9 cellular contexts compared by ENCODE assay signal in genomic region chr2:65554765-65555561, GRCh38.
A peak's percentile ranks its signal among the peaks of the same experiment; 100 is the strongest.
DNase-seq lines count a peak whose midpoint lies in the region; ATAC-seq, FAIRE-seq and TF ChIP-seq lines count a peak whose summit lies in the region.
"Had no signal": no experiment of that assay in that cellular context is flagged by ENCODE, and none has a peak within 500 bp of the region (broad histone marks: within the 10 kb centered on the region; RNA-seq: fewer than 3 reads in every experiment).

No MANE protein-coding gene starts in this region.

- H4K20me1 ChIP-seq in endothelial cell of umbilical vein (replicated peaks; ENCODE audit: control insufficient read depth, extremely low read depth, insufficient read depth, low read length): no peaks in the 10 kb centered on the region

- H3K9me3 Mint-ChIP-seq in activated T-helper 2 cell treated with anti-CD3 and anti-CD28 coated beads, Interferon-gamma antibody, Interleukin-2, Interleukin-4, amounts not matched to agents 10 μg/mL and 5 μg/mL and 100 μg/mL, durations not matched to agents 14 hours and 24 hours and 36 hours: no peaks in the 10 kb centered on the region
- H3K9me3 Mint-ChIP-seq in mesothelial cell of epicardium: no peaks in the 10 kb centered on the region

- ATAC-seq in GM19468 (IDR thresholded peaks at IDR 0.05; ENCODE audit: extremely low read depth, unreplicated experiment): peak; percentile 41

- TF ChIP-seq CTCF in endothelial cell of umbilical vein (IDR thresholded peaks at IDR 0.05; ENCODE audit: extremely low read depth in 1 of 2, insufficient read depth in 1 of 2, low read depth in 1 of 2, low read length in 2 of 2) (no peak), mesothelial cell of epicardium (IDR thresholded peaks at IDR 0.05; ENCODE audit: unreplicated experiment) (no peak)

- H3K79me2 ChIP-seq in endothelial cell of umbilical vein (ENCODE audit: control insufficient read depth, insufficient read depth, low read length): no peaks in the 10 kb centered on the region

- no peak overlapping the region for H3K4me2 ChIP-seq in endothelial cell of umbilical vein (ENCODE audit: insufficient read depth, low read length)

- dilution Hi-C loops in endothelial cell of umbilical vein (cut with MboI; ENCODE audit: extremely low pct_ligation_motif_present, low sequenced_read_pairs): no loop called here

- H3K4me3 Mint-ChIP-seq in activated T-helper 2 cell treated with anti-CD3 and anti-CD28 coated beads, Interferon-gamma antibody, Interleukin-2, Interleukin-4, amounts not matched to agents 10 μg/mL and 5 μg/mL and 100 μg/mL, durations not matched to agents 14 hours and 24 hours and 36 hours (ENCODE audit: low read depth): no peak overlapping the region
- H3K4me3 Mint-ChIP-seq in mesothelial cell of epicardium: no peak overlapping the region

- no peak overlapping the region for H3K27ac Mint-ChIP-seq in activated T-helper 2 cell treated with anti-CD3 and anti-CD28 coated beads, Interferon-gamma antibody, Interleukin-2, Interleukin-4, amounts not matched to agents 10 μg/mL and 5 μg/mL and 100 μg/mL, durations not matched to agents 14 hours and 24 hours and 36 hours
- H3K27ac Mint-ChIP-seq in mesothelial cell of epicardium: no peak overlapping the region

- H3K27me3 Mint-ChIP-seq in activated T-helper 2 cell treated with anti-CD3 and anti-CD28 coated beads, Interferon-gamma antibody, Interleukin-2, Interleukin-4, amounts not matched to agents 10 μg/mL and 5 μg/mL and 100 μg/mL, durations not matched to agents 14 hours and 24 hours and 36 hours (ENCODE audit: low read depth): peaks cover 27% of the 10 kb centered on the region
- peaks cover 29% of the 10 kb centered on the region for H3K27me3 Mint-ChIP-seq in mesothelial cell of epicardium (ENCODE audit: low read depth)

- no peak overlapping the region for H3K9ac ChIP-seq in endothelial cell of umbilical vein (replicated peaks; ENCODE audit: extremely low read depth, insufficient read depth, low read length)

- CTCF ChIA-PET in endothelial cell of umbilical vein (lab: Charles Lee): interaction anchor here (0.9 to 7.9 kb wide), 5 partner anchors 10 to 292 kb away, joined by 3 to 62 read pairs (median 4); no protein-coding TSS in a partner anchor
- CTCF ChIA-PET in HEK293T (lab: Yijun Ruan, JAX): interaction anchor here (0.7 kb wide), 1 partner anchor 489 kb away, joined by 3 read pairs; no protein-coding TSS in a partner anchor

- peaks cover 16 to 19% of the 10 kb centered on the region in 2 experiments for H3K27me3 ChIP-seq in endothelial cell of umbilical vein (ENCODE audit: control insufficient read depth in 2 of 2, insufficient read depth in 2 of 2, low read length in 2 of 2)

- POLR2A ChIA-PET in endothelial cell of umbilical vein (lab: Charles Lee): no interaction called here
- POLR2A ChIA-PET in HEK293T (lab: Yijun Ruan, JAX): no interaction called here

- intact Hi-C loops in endothelial cell of umbilical vein (cut with micrococcal nuclease): loop anchor here (2.0 to 5.0 kb wide), 2 partner anchors 18 to 188 kb away; no protein-coding TSS in a partner anchor
- intact Hi-C loops in activated T-helper 2 cell treated with anti-CD3 and anti-CD28 coated beads, Interferon-gamma antibody, Interleukin-2, Interleukin-4, amounts not matched to agents 10 μg/mL and 5 μg/mL and 100 μg/mL, durations not matched to agents 14 hours and 24 hours and 36 hours (cut with micrococcal nuclease): loop anchor here (1.0 to 5.0 kb wide), 6 partner anchors 124 to 498 kb away; partner anchors contain the start of gene CEP68

- DNase-seq in ELR (ENCODE audit: low read depth) (peak; percentile 68), HT1080 (ENCODE audit: low read depth) (peak; percentile 77), endothelial cell of umbilical vein (ENCODE audit: low read depth, low spot score) (no peak), HEK293T (ENCODE audit: extremely low spot score) (no peak), mesothelial cell of epicardium (ENCODE audit: low spot score in 2 of 2, unreplicated experiment in 2 of 2) (no peak), activated gamma-delta T cell treated with Interleukin-2 at 50 U/mL for 16 hours (no peak)
- no peak for DNase-seq in activated T-helper 2 cell treated with anti-CD3 and anti-CD28 coated beads, Interferon-gamma antibody, Interleukin-2, Interleukin-4, amounts not matched to agents 10 μg/mL and 5 μg/mL and 100 μg/mL, durations not matched to agents 14 hours and 24 hours and 36 hours (ENCODE audit: low spot score)
- DNase-seq: RPMI8226 had no signal

- TF ChIP-seq POLR2A in endothelial cell of umbilical vein (IDR thresholded peaks at IDR 0.05; ENCODE audit: low read depth, low read length): no peak

- no peak overlapping the region for H3K4me3 ChIP-seq in endothelial cell of umbilical vein (replicated peaks in 1 of 3; ENCODE audit: insufficient read depth in 1 of 3, low read depth in 1 of 3, low read length in 3 of 3)

- no peaks in the 10 kb centered on the region for H3K9me3 ChIP-seq in endothelial cell of umbilical vein (replicated peaks; ENCODE audit: control insufficient read depth, insufficient read depth, low read length)

- peaks cover 16% of the 10 kb centered on the region for H3K4me1 Mint-ChIP-seq in activated T-helper 2 cell treated with anti-CD3 and anti-CD28 coated beads, Interferon-gamma antibody, Interleukin-2, Interleukin-4, amounts not matched to agents 10 μg/mL and 5 μg/mL and 100 μg/mL, durations not matched to agents 14 hours and 24 hours and 36 hours (ENCODE audit: low read depth)
- peaks cover 1% of the 10 kb centered on the region for H3K4me1 Mint-ChIP-seq in mesothelial cell of epicardium

- H3K36me3 ChIP-seq in endothelial cell of umbilical vein (ENCODE audit: control insufficient read depth in 2 of 2, extremely low read depth in 1 of 2, insufficient read depth in 2 of 2, low read length in 2 of 2): no peaks in the 10 kb centered on the region

- H2AFZ ChIP-seq in endothelial cell of umbilical vein (ENCODE audit: low read depth, low read length): no peak overlapping the region

- BruUV-seq in endothelial cell of umbilical vein (replicated peaks; lab: Mats Ljungman, UMichigan): no TSS peak

- H3K27ac ChIP-seq in endothelial cell of umbilical vein (ENCODE audit: insufficient read depth, low read depth, low read length): no peak overlapping the region

- no peak for FAIRE-seq in endothelial cell of umbilical vein (lab: Jason Lieb, UNC)

- H3K9me1 ChIP-seq in endothelial cell of umbilical vein (replicated peaks; ENCODE audit: control insufficient read depth, extremely low read depth, insufficient read depth, low read length): no peaks in the 10 kb centered on the region

- no peaks in the 10 kb centered on the region for H3K4me1 ChIP-seq in endothelial cell of umbilical vein (ENCODE audit: control insufficient read depth, extremely low read depth, insufficient read depth, low read length)

- no peaks in the 10 kb centered on the region for H3K36me3 Mint-ChIP-seq in activated T-helper 2 cell treated with anti-CD3 and anti-CD28 coated beads, Interferon-gamma antibody, Interleukin-2, Interleukin-4, amounts not matched to agents 10 μg/mL and 5 μg/mL and 100 μg/mL, durations not matched to agents 14 hours and 24 hours and 36 hours (ENCODE audit: low read depth)
- H3K36me3 Mint-ChIP-seq in mesothelial cell of epicardium: no peaks in the 10 kb centered on the region

TF ChIP-seq in endothelial cell of umbilical vein, 7 proteins besides CTCF, POLR2A, EP300 and RAD21:
- TF ChIP-seq FOS (IDR thresholded peaks at IDR 0.05; ENCODE audit: borderline replicate concordance, insufficient read depth, low read length) (no peak), JUN (IDR thresholded peaks at IDR 0.05; ENCODE audit: borderline replicate concordance, insufficient read depth, insufficient read length, low read depth) (peak; percentile 5), POLR2AphosphoS5 (IDR thresholded peaks at IDR 0.05; ENCODE audit: insufficient read depth, low read depth, low read length) (no peak), GATA2 (IDR thresholded peaks at IDR 0.05; ENCODE audit: insufficient read depth, insufficient read length, low read depth, low read length) (no peak), MYC (IDR thresholded peaks at IDR 0.05; ENCODE audit: low read depth, low read length) (no peak)

TF ChIP-seq in HEK293T, 16 proteins besides CTCF, POLR2A, EP300 and RAD21:
- TF ChIP-seq SUZ12 (IDR thresholded peaks at IDR 0.05): no peak
- TF ChIP-seq ELF4 (IDR thresholded peaks at IDR 0.05): no peak
- no peak for TF ChIP-seq PKNOX1 (IDR thresholded peaks at IDR 0.05)
- TF ChIP-seq L3MBTL2 (conservative IDR thresholded peaks at IDR 0.05): no peak
- no peak for TF ChIP-seq LEF1 (IDR thresholded peaks at IDR 0.05; ENCODE audit: borderline replicate concordance)
- no peak for TF ChIP-seq BHLHE40 (IDR thresholded peaks at IDR 0.05; ENCODE audit: borderline replicate concordance)
- TF ChIP-seq FOXM1 (IDR thresholded peaks at IDR 0.05; ENCODE audit: borderline replicate concordance): no peak
- TF ChIP-seq ARNT (IDR thresholded peaks at IDR 0.05): no peak
- TF ChIP-seq HDGF (IDR thresholded peaks at IDR 0.05; ENCODE audit: borderline replicate concordance): no peak
- TF ChIP-seq FOXA1 (IDR thresholded peaks at IDR 0.05): no peak
- TF ChIP-seq SP1 (IDR thresholded peaks at IDR 0.05): no peak
- no peak for TF ChIP-seq FOXK2 (IDR thresholded peaks at IDR 0.05)
- TF ChIP-seq CTBP1 (IDR thresholded peaks at IDR 0.05; ENCODE audit: borderline replicate concordance): no peak
- no peak for TF ChIP-seq ZNF384 (IDR thresholded peaks at IDR 0.05)
- TF ChIP-seq NFRKB (IDR thresholded peaks at IDR 0.05): no peak
- no peak for TF ChIP-seq TARDBP (IDR thresholded peaks at IDR 0.05)

Comparison
In these comparisons a context has a peak if more than half of its experiments do, and no peak if none do; other contexts are left out.
1. DNase-seq: peak in ELR (single experiment) and HT1080 (single experiment); none in endothelial cell of umbilical vein (single experiment), activated T-helper 2 cell treated with anti-CD3 and anti-CD28 coated beads, Interferon-gamma antibody, Interleukin-2, Interleukin-4, amounts not matched to agents 10 μg/mL and 5 μg/mL and 100 μg/mL, durations not matched to agents 14 hours and 24 hours and 36 hours (single experiment), HEK293T (single experiment), mesothelial cell of epicardium (0 of 2) and activated gamma-delta T cell treated with Interleukin-2 at 50 U/mL for 16 hours (single experiment).